Comparison of ENCODE assay signal across 8 cellular contexts in genomic region chr6:161168281-161168891, GRCh38.
DNase-seq lines count a peak whose midpoint lies in the region; ATAC-seq and TF ChIP-seq lines count a peak whose summit lies in the region.

No MANE protein-coding gene starts in this region.

- no peak overlapping the region for H3K4me3 ChIP-seq in left ventricle myocardium inferior
- H3K4me3 ChIP-seq in aorta (ENCODE audit: low read length in 2 of 2), result no peak overlapping the region
- H3K4me3 ChIP-seq in effector memory CD4-positive, alpha-beta T cell (ENCODE audit: insufficient read depth, low read depth, low read length, poor library complexity, severe bottlenecking), result no peak overlapping the region

- peaks cover 21% of the 10 kb centered on the region for H3K9me3 ChIP-seq in left ventricle myocardium inferior (replicated peaks)
- no peaks in the 10 kb centered on the region for H3K9me3 ChIP-seq in aorta (ENCODE audit: control insufficient read depth, low read length)
- no peaks in the 10 kb centered on the region for H3K9me3 ChIP-seq in effector memory CD4-positive, alpha-beta T cell (ENCODE audit: control insufficient read depth, low read length)

- WGBS in aorta, 2 donors, result 83 to 85% methylated on average over 14 of the region's 14 CpGs

- H3K36me3 ChIP-seq in left ventricle myocardium inferior (peaks cover 15% of the 10 kb centered on the region), aorta (ENCODE audit: control insufficient read depth in 1 of 2, insufficient read depth in 2 of 2, low read length in 1 of 2) (no peaks in the 10 kb centered on the region)
- H3K36me3 ChIP-seq in effector memory CD4-positive, alpha-beta T cell (ENCODE audit: control insufficient read depth, insufficient read depth, low read length), result peaks cover 1% of the 10 kb centered on the region

- no peak overlapping the region for H3K27ac ChIP-seq in left ventricle myocardium inferior (replicated peaks)
- H3K27ac ChIP-seq in aorta (ENCODE audit: low read depth in 1 of 2, low read length in 2 of 2), result no peak overlapping the region
- no peak overlapping the region for H3K27ac ChIP-seq in effector memory CD4-positive, alpha-beta T cell (ENCODE audit: insufficient read depth, low read length, poor library complexity, severe bottlenecking)

- H3K27me3 ChIP-seq in left ventricle myocardium inferior (ENCODE audit: low read depth) (no peaks in the 10 kb centered on the region), aorta (ENCODE audit: control insufficient read depth in 1 of 2, insufficient read depth in 2 of 2, low read length in 1 of 2) (no peaks in the 10 kb centered on the region)
- no peaks in the 10 kb centered on the region for H3K27me3 ChIP-seq in effector memory CD4-positive, alpha-beta T cell (replicated peaks; ENCODE audit: control insufficient read depth, insufficient read depth, low read length, poor library complexity, severe bottlenecking)

- no peak for TF ChIP-seq CTCF in left ventricle myocardium inferior (IDR thresholded peaks at IDR 0.05; ENCODE audit: borderline replicate concordance)

- ATAC-seq in Right ventricle myocardium superior (ENCODE audit: poor library complexity) (peak; percentile 20), left cardiac atrium (peak; percentile 23 to 67), aorta (ENCODE audit: low FRiP score) (peak; percentile 20), GM21360 (IDR thresholded peaks at IDR 0.05; ENCODE audit: unreplicated experiment) (no peak), HG03439 (IDR thresholded peaks at IDR 0.05; ENCODE audit: unreplicated experiment) (no peak)

- intact Hi-C loops in Right ventricle myocardium superior (cut with DNase I), result no loop called here
- intact Hi-C loops in left ventricle myocardium inferior (cut with micrococcal nuclease), result no loop called here
- intact Hi-C loops in left cardiac atrium (cut with DNase I), result no loop called here
- intact Hi-C loops in aorta (cut with DNase I), result no loop called here

- no peak for DNase-seq in Right ventricle myocardium superior
- no peak for DNase-seq in left ventricle myocardium inferior
- peak; percentile 21 for DNase-seq in SK-N-DZ (ENCODE audit: low spot score)
- DNase-seq in left cardiac atrium, result no peak
- no peak for DNase-seq in aorta
- DNase-seq in effector memory CD4-positive, alpha-beta T cell, result no peak

- H3K4me1 ChIP-seq in left ventricle myocardium inferior, result no peaks in the 10 kb centered on the region
- H3K4me1 ChIP-seq in aorta (ENCODE audit: control insufficient read depth in 1 of 2, insufficient read depth in 2 of 2, low read length in 2 of 2), result no peaks in the 10 kb centered on the region
- H3K4me1 ChIP-seq in effector memory CD4-positive, alpha-beta T cell (ENCODE audit: control insufficient read depth, insufficient read depth, low read length, poor library complexity, severe bottlenecking), result no peaks in the 10 kb centered on the region

Comparison
In these comparisons a context has a peak if more than half of its experiments do, and no peak if none do; other contexts are left out.
1. ATAC-seq: peak in Right ventricle myocardium superior (single experiment), left cardiac atrium (2 of 2) and aorta (single experiment); none in GM21360 (single experiment) and HG03439 (single experiment).